22 cellular contexts compared by ENCODE assay signal in the genomic region with DNA sequence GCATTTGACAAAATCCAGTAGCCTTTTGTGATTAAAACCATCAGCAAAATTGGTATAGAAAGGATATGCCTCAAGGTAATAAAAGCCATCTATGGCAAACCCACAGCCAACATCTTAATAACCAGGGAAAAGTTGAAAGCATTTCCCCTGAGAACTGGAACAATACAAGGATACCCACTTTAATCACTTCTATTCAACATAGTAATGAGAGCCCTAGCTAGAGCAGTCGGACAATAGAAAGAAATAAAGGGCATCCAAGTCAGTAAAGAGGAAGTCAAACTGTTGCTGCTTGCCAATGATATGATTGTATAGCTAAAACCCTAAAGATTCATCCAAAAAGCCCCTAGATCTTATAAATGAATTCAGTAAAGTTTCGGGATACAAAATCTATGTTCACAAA.
"Had no signal": no experiment of that assay in that cellular context is flagged by ENCODE, and none has a peak within 500 bp of the region (broad histone marks: within the 10 kb centered on the region; RNA-seq: fewer than 3 reads in every experiment).

No MANE protein-coding gene starts in this region.

- H3K27ac Mint-ChIP-seq: mesothelial cell of epicardium; naive B cell; natural killer cell; nephron progenitor cell; progenitor cell of endocrine pancreas; stimulated activated effector memory CD8-positive, alpha-beta T cell treated with anti-CD3 and anti-CD28 coated beads, Interleukin-12 subunit alpha, Interleukin-12 subunit beta, amount 100 ng/mL, for 72 hours; stimulated activated naive CD8-positive, alpha-beta T cell treated with anti-CD3 and anti-CD28 coated beads, Interleukin-15, amount 100 ng/mL, for 72 hours; type B pancreatic cell had no signal

- ATAC-seq: left colon; left lung; lower lobe of right lung; natural killer cell; right cardiac atrium; sciatic nerve; stimulated activated effector memory CD8-positive, alpha-beta T cell treated with anti-CD3 and anti-CD28 coated beads, Interleukin-12 subunit alpha, Interleukin-12 subunit beta, amount 100 ng/mL, for 72 hours; stimulated activated naive CD8-positive, alpha-beta T cell treated with anti-CD3 and anti-CD28 coated beads, Interleukin-15, amount 100 ng/mL, for 72 hours had no signal

- H3K27me3 Mint-ChIP-seq: naive B cell; progenitor cell of endocrine pancreas; stimulated activated naive CD8-positive, alpha-beta T cell treated with anti-CD3 and anti-CD28 coated beads, Interleukin-15, amount 100 ng/mL, for 72 hours; type B pancreatic cell had no signal

- H3K4me1 Mint-ChIP-seq: naive B cell; natural killer cell; nephron progenitor cell; stimulated activated effector memory CD8-positive, alpha-beta T cell treated with anti-CD3 and anti-CD28 coated beads, Interleukin-12 subunit alpha, Interleukin-12 subunit beta, amount 100 ng/mL, for 72 hours; stimulated activated naive CD8-positive, alpha-beta T cell treated with anti-CD3 and anti-CD28 coated beads, Interleukin-15, amount 100 ng/mL, for 72 hours had no signal

- H3K4me3 Mint-ChIP-seq: mesothelial cell of epicardium; naive B cell; natural killer cell; nephron progenitor cell; stimulated activated effector memory CD8-positive, alpha-beta T cell treated with anti-CD3 and anti-CD28 coated beads, Interleukin-12 subunit alpha, Interleukin-12 subunit beta, amount 100 ng/mL, for 72 hours; stimulated activated naive CD8-positive, alpha-beta T cell treated with anti-CD3 and anti-CD28 coated beads, Interleukin-15, amount 100 ng/mL, for 72 hours; type B pancreatic cell had no signal

- H3K36me3 Mint-ChIP-seq: naive B cell; stimulated activated effector memory CD8-positive, alpha-beta T cell treated with anti-CD3 and anti-CD28 coated beads, Interleukin-12 subunit alpha, Interleukin-12 subunit beta, amount 100 ng/mL, for 72 hours; type B pancreatic cell had no signal

- DNase-seq: hippocampal formation; kidney glomerular epithelial cell; left colon; left lung; lower lobe of right lung; mesendoderm; naive B cell; natural killer cell; nephron progenitor cell; ovary; retina; right cardiac atrium; stimulated activated CD4-positive, alpha-beta T cell treated with anti-CD3 and anti-CD28 coated beads, Interleukin-4, amount 100 ng/mL, for 24 hours; stimulated activated naive CD4-positive, alpha-beta T cell treated with Interleukin-2 at 50 U/mL for 16 hours; stimulated activated naive CD8-positive, alpha-beta T cell treated with anti-CD3 and anti-CD28 coated beads, Interleukin-15, amount 100 ng/mL, for 72 hours; substantia nigra; uterus had no signal
